18 cellular contexts compared by ENCODE assay signal in genomic region chr17:4342535-4342934, GRCh38.
"Had no signal": no experiment of that assay in that cellular context is flagged by ENCODE, and none has a peak within 500 bp of the region (broad histone marks: within the 10 kb centered on the region; RNA-seq: fewer than 3 reads in every experiment).

No MANE protein-coding gene starts in this region.

- H3K9me3 Mint-ChIP-seq: activated CD8-positive, alpha-beta T cell treated with anti-CD3 and anti-CD28 coated beads for 36 hours; activated naive CD8-positive, alpha-beta T cell treated with anti-CD3 and anti-CD28 coated beads for 36 hours; brain; effector memory CD8-positive, alpha-beta T cell; nephron; stimulated activated naive CD8-positive, alpha-beta T cell treated with anti-CD3 and anti-CD28 coated beads, Interleukin-15, Interleukin-2, amounts not matched to agents 100 ng/mL and 50 ng/mL, for 24 hours; type B pancreatic cell; WTC11 had no signal

- H3K36me3 ChIP-seq: right lobe of liver, suprapubic skin had no signal

- H3K4me3 Mint-ChIP-seq: activated CD8-positive, alpha-beta T cell treated with anti-CD3 and anti-CD28 coated beads for 36 hours; activated naive CD8-positive, alpha-beta T cell treated with anti-CD3 and anti-CD28 coated beads for 36 hours; brain; effector memory CD8-positive, alpha-beta T cell; nephron; stimulated activated naive CD8-positive, alpha-beta T cell treated with anti-CD3 and anti-CD28 coated beads, Interleukin-15, Interleukin-2, amounts not matched to agents 100 ng/mL and 50 ng/mL, for 24 hours; T-helper 17 cell; type B pancreatic cell; WTC11 had no signal

- H3K27me3 ChIP-seq: right lobe of liver, suprapubic skin had no signal

- H3K4me3 ChIP-seq: right lobe of liver, suprapubic skin had no signal

- H3K27ac Mint-ChIP-seq: activated CD8-positive, alpha-beta T cell treated with anti-CD3 and anti-CD28 coated beads for 36 hours; activated naive CD8-positive, alpha-beta T cell treated with anti-CD3 and anti-CD28 coated beads for 36 hours; brain; effector memory CD8-positive, alpha-beta T cell; nephron; stimulated activated naive CD8-positive, alpha-beta T cell treated with anti-CD3 and anti-CD28 coated beads, Interleukin-15, Interleukin-2, amounts not matched to agents 100 ng/mL and 50 ng/mL, for 24 hours; T-helper 17 cell; type B pancreatic cell; WTC11 had no signal

- H3K27ac ChIP-seq: right lobe of liver, suprapubic skin had no signal

- H3K36me3 Mint-ChIP-seq: WTC11 had no signal

- ATAC-seq: activated CD8-positive, alpha-beta T cell treated with anti-CD3 and anti-CD28 coated beads for 36 hours; effector memory CD8-positive, alpha-beta T cell; right lobe of liver; T-helper 17 cell; WTC11 had no signal

- DNase-seq: activated CD4-positive, alpha-beta T cell treated with anti-CD3 and anti-CD28 coated beads for 48 hours; activated CD8-positive, alpha-beta T cell treated with anti-CD3 and anti-CD28 coated beads for 36 hours; activated gamma-delta T cell treated with Interleukin-2 at 50 U/mL for 16 hours; activated naive CD8-positive, alpha-beta T cell treated with anti-CD3 and anti-CD28 coated beads for 36 hours; activated T-cell treated with anti-CD3 and anti-CD28 coated beads, Interleukin-2, amount 50 U/mL, for 48 hours; amygdala; dermis blood vessel endothelial cell; effector memory CD8-positive, alpha-beta T cell; erythroblast; occipital lobe; right lobe of liver; T-helper 17 cell had no signal

- H3K27me3 Mint-ChIP-seq: activated CD8-positive, alpha-beta T cell treated with anti-CD3 and anti-CD28 coated beads for 36 hours; activated naive CD8-positive, alpha-beta T cell treated with anti-CD3 and anti-CD28 coated beads for 36 hours; brain; effector memory CD8-positive, alpha-beta T cell; stimulated activated naive CD8-positive, alpha-beta T cell treated with anti-CD3 and anti-CD28 coated beads, Interleukin-15, Interleukin-2, amounts not matched to agents 100 ng/mL and 50 ng/mL, for 24 hours; T-helper 17 cell; type B pancreatic cell had no signal

- H3K9me3 ChIP-seq: right lobe of liver, suprapubic skin had no signal
